ENCODE assay signal across 27 cellular contexts in the genomic region with DNA sequence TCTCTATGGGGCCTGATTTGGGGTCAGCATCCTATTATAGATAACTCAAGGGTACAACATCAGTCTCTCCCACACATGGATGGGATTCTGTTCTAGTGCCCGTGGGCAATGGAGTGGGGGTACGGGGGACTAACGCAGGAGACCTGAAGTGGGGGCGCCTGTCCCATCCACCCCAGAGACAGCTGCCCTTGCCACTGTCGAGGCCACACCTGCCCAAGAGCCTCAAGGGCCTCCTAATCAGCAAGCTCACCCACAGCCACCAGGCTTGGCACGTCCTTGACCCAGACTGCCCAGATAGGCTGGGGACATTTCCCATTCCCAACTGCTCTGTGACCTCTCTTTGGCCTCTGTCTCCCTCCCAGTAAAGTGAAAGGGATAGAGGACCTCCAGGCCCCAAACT. TPM values are rescaled to one million over a fixed set of nuclear protein-coding genes. Genes with fewer than 3 reads are reported as not detected.
"Had no signal": no experiment of that assay in that cellular context is flagged by ENCODE, and none has a peak within 500 bp of the region (broad histone marks: within the 10 kb centered on the region; RNA-seq: fewer than 3 reads in every experiment).

No MANE protein-coding gene starts in this region.

- H3K9me3 Mint-ChIP-seq: activated CD4-positive, alpha-beta T cell treated with anti-CD3 and anti-CD28 coated beads, Interleukin-2, amount 10 ng/mL, durations not matched to agents 24 days and 14 days; activated naive CD4-positive, alpha-beta T cell treated with anti-CD3 and anti-CD28 coated beads, Interleukin-2, amount 50 U/mL, for 24 hours; activated T-helper 1 cell treated with anti-CD3 and anti-CD28 coated beads, Interleukin-12 subunit alpha, Interleukin-12 subunit beta, Interleukin-2, Interleukin-4 antibody, amounts not matched to agents 30 ng/mL and 10 ng/mL and 1 ng/mL, durations not matched to agents 14 hours and 24 hours and 36 hours had no signal

- H3K4me1 Mint-ChIP-seq: activated CD4-positive, alpha-beta T cell treated with anti-CD3 and anti-CD28 coated beads, Interleukin-2, amount 10 ng/mL, durations not matched to agents 24 days and 14 days had no signal

- H3K36me3 ChIP-seq: breast epithelium had no signal

- H3K27ac Mint-ChIP-seq: activated CD4-positive, alpha-beta T cell treated with anti-CD3 and anti-CD28 coated beads, Interleukin-2, amount 10 ng/mL, durations not matched to agents 24 days and 14 days; activated CD8-positive, alpha-beta memory T cell treated with anti-CD3 and anti-CD28 coated beads, Interleukin-2, amount 10 ng/mL, durations not matched to agents 7 days and 5 days; activated naive CD4-positive, alpha-beta T cell treated with anti-CD3 and anti-CD28 coated beads, Interleukin-2, amount 50 U/mL, for 24 hours; activated T-cell treated with anti-CD3 and anti-CD28 coated beads, Interleukin-2, amount 50 U/mL, for 24 hours; activated T-helper 1 cell treated with anti-CD3 and anti-CD28 coated beads, Interleukin-12 subunit alpha, Interleukin-12 subunit beta, Interleukin-2, Interleukin-4 antibody, amounts not matched to agents 30 ng/mL and 10 ng/mL and 1 ng/mL, durations not matched to agents 14 hours and 24 hours and 36 hours; T-helper 17 cell had no signal

- DNase-seq: activated CD4-positive, alpha-beta T cell treated with anti-CD3 and anti-CD28 coated beads for 1 hour; activated CD4-positive, alpha-beta T cell treated with anti-CD3 and anti-CD28 coated beads, Interleukin-2, amount 10 ng/mL, durations not matched to agents 24 days and 14 days; activated CD4-positive, alpha-beta T cell treated with anti-CD3 and anti-CD28 coated beads, Interleukin-2, amount 50 U/mL, for 48 hours; activated CD8-positive, alpha-beta memory T cell treated with anti-CD3 and anti-CD28 coated beads, Interleukin-2, amount 10 ng/mL, durations not matched to agents 7 days and 5 days; activated effector memory CD4-positive, alpha-beta T cell treated with Interleukin-2 at 50 U/mL for 16 hours; activated naive CD4-positive, alpha-beta T cell; activated T-cell treated with anti-CD3 and anti-CD28 coated beads, Interleukin-2, amount 50 U/mL, for 24 hours; aorta; caudate nucleus; MV-4-11; NCI-H1092 treated with DMSO at 0.1 percent for 48 hours; NCI-H1417 treated with DMSO at 0.1 percent for 48 hours; NCI-H1694 treated with DMSO at 0.1 percent for 48 hours; NCI-H2029 treated with DMSO at 0.1 percent for 48 hours; NCI-H510A treated with DMSO at 0.1 percent for 48 hours; NCI-H69; NK-92 treated with Interleukin-12 subunit alpha and Interleukin-12 subunit beta, amount 100 ng/mL, for 24 hours; SIG-M5; T-helper 17 cell; T-helper 9 cell had no signal

- H3K36me3 Mint-ChIP-seq: activated CD8-positive, alpha-beta memory T cell treated with anti-CD3 and anti-CD28 coated beads, Interleukin-2, amount 10 ng/mL, durations not matched to agents 7 days and 5 days had no signal

- H3K4me1 ChIP-seq: breast epithelium had no signal

- H3K9me3 ChIP-seq: breast epithelium had no signal

- H3K4me3 ChIP-seq: breast epithelium had no signal

- ATAC-seq: activated CD8-positive, alpha-beta memory T cell treated with anti-CD3 and anti-CD28 coated beads, Interleukin-2, amount 10 ng/mL, durations not matched to agents 7 days and 5 days; T-helper 17 cell; WTC11 had no signal

- H3K27ac ChIP-seq: breast epithelium had no signal

- H3K4me3 Mint-ChIP-seq: activated CD4-positive, alpha-beta T cell treated with anti-CD3 and anti-CD28 coated beads, Interleukin-2, amount 10 ng/mL, durations not matched to agents 24 days and 14 days; activated CD8-positive, alpha-beta memory T cell treated with anti-CD3 and anti-CD28 coated beads, Interleukin-2, amount 10 ng/mL, durations not matched to agents 7 days and 5 days; activated naive CD4-positive, alpha-beta T cell treated with anti-CD3 and anti-CD28 coated beads, Interleukin-2, amount 50 U/mL, for 24 hours; activated T-cell treated with anti-CD3 and anti-CD28 coated beads, Interleukin-2, amount 50 U/mL, for 24 hours; activated T-helper 1 cell treated with anti-CD3 and anti-CD28 coated beads, Interleukin-12 subunit alpha, Interleukin-12 subunit beta, Interleukin-2, Interleukin-4 antibody, amounts not matched to agents 30 ng/mL and 10 ng/mL and 1 ng/mL, durations not matched to agents 14 hours and 24 hours and 36 hours; T-helper 17 cell; WTC11 had no signal

RNA-seq across cellular contexts. Expression of a gene that starts 8.5 kb away (rescaled TPM):
- total RNA-seq: activated CD4-positive, alpha-beta T cell treated with anti-CD3 and anti-CD28 coated beads, Interleukin-2, amount 10 ng/mL, durations not matched to agents 24 days and 14 days; activated T-helper 1 cell treated with anti-CD3 and anti-CD28 coated beads, Interleukin-12 subunit alpha, Interleukin-12 subunit beta, Interleukin-2, Interleukin-4 antibody, amounts not matched to agents 30 ng/mL and 10 ng/mL and 1 ng/mL, durations not matched to agents 14 hours and 24 hours and 36 hours; LHCN-M2; MCF 10A; T-helper 17 cell had no signal

RNA-seq across cellular contexts. Expression of a gene that starts 39.5 kb away (rescaled TPM):
- total RNA-seq: activated CD4-positive, alpha-beta T cell treated with anti-CD3 and anti-CD28 coated beads, Interleukin-2, amount 10 ng/mL, durations not matched to agents 24 days and 14 days; activated CD8-positive, alpha-beta memory T cell treated with anti-CD3 and anti-CD28 coated beads, Interleukin-2, amount 10 ng/mL, durations not matched to agents 7 days and 5 days; activated T-helper 1 cell treated with anti-CD3 and anti-CD28 coated beads, Interleukin-12 subunit alpha, Interleukin-12 subunit beta, Interleukin-2, Interleukin-4 antibody, amounts not matched to agents 30 ng/mL and 10 ng/mL and 1 ng/mL, durations not matched to agents 14 hours and 24 hours and 36 hours; aorta; LHCN-M2; MCF 10A; RPMI7951 had no signal
- polyA plus RNA-seq: aorta had no signal

RNA-seq across cellular contexts. Expression of a gene that starts 51.7 kb away (rescaled TPM):
- total RNA-seq: activated CD4-positive, alpha-beta T cell treated with anti-CD3 and anti-CD28 coated beads, Interleukin-2, amount 10 ng/mL, durations not matched to agents 24 days and 14 days; activated CD8-positive, alpha-beta memory T cell treated with anti-CD3 and anti-CD28 coated beads, Interleukin-2, amount 10 ng/mL, durations not matched to agents 7 days and 5 days; activated T-helper 1 cell treated with anti-CD3 and anti-CD28 coated beads, Interleukin-12 subunit alpha, Interleukin-12 subunit beta, Interleukin-2, Interleukin-4 antibody, amounts not matched to agents 30 ng/mL and 10 ng/mL and 1 ng/mL, durations not matched to agents 14 hours and 24 hours and 36 hours; MCF 10A; T-helper 17 cell had no signal
